1 cellular context compared by ENCODE assay signal in the genomic region with DNA sequence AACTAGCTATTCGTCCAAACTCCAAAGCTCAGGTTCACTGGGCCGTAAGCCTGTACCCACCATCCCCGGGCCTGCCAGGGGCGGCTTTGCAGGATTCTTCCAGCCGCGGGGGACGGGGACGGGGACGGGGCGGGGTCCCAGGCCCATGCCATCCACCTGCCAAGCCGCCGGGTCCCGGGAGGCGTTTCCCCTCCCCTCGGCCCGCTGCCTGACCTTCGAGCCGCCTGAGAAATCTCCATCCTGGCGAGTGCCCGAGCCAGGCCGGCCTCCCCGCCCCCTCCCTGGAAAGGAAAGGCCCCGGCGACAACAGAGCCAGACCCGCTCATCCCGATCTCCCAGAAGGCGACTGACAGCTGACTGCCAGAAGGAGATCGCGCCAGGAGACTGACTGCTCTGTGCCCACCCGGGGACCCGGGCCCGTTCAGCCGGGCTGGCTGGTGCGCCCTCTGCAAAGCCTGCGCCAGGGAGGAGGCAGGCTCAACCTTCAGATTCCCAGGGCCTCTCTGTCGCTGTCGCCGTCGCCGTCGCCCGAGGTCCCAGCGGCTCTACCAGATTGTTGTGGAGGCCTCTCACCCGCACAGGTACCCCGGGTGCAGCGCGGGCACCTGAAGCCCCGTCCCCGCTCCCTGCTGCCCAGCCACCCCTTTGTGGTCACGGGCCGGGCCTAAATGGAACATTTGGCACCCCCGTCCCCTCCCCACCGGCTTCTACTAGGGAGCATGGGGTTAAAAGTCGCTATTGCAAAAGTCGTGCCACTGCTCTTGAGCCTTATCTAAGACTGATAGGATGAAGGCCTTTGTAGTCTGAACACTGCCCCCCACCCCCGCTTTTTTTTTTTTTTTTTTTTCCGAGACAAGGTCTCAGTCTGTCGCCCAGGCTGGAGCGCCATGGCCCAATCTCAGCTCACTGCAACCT.
A peak's percentile ranks its signal among the peaks of the same experiment; 100 is the strongest.
TF ChIP-seq lines count a peak whose summit lies in the region.

A gene (plus strand): TSS at position 315 of the 915 bp plus-strand sequence. CDS start 2,702 bp downstream, outside the sequence.

TF ChIP-seq in HepG2, 621 proteins besides CTCF, POLR2A, EP300 and RAD21 (continued from another document and continues in another):
- TF ChIP-seq, protein P1, sequence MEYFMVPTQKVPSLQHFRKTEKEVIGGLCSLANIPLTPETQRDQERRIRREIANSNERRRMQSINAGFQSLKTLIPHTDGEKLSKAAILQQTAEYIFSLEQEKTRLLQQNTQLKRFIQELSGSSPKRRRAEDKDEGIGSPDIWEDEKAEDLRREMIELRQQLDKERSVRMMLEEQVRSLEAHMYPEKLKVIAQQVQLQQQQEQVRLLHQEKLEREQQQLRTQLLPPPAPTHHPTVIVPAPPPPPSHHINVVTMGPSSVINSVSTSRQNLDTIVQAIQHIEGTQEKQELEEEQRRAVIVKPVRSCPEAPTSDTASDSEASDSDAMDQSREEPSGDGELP (IDR thresholded peaks at IDR 0.05; ENCODE audit: borderline replicate concordance, low read depth): 0 out of 2 replicates have a peak, but pooled peaks have one; percentile 5
- TF ChIP-seq MEF2D (CRISPR knock-in tag; IDR thresholded peaks at IDR 0.05) (0 out of 2 replicates have a peak, but pooled peaks have one; percentile 37), GATA4 (IDR thresholded peaks at IDR 0.05; ENCODE audit: borderline replicate concordance, low read depth) (peak; percentile 72; the same call in 1 of the 2 replicates), NCOR1 (IDR thresholded peaks at IDR 0.05; ENCODE audit: borderline replicate concordance, low read length) (peak; percentile 38; the same call in 1 of the 2 replicates), KLF16 (CRISPR knock-in tag; IDR thresholded peaks at IDR 0.05) (no peak), ZMYM4 (CRISPR knock-in tag; IDR thresholded peaks at IDR 0.05) (no peak), ZNF773 (CRISPR knock-in tag; IDR thresholded peaks at IDR 0.05; ENCODE audit: borderline replicate concordance) (no peak), SRY (CRISPR knock-in tag; IDR thresholded peaks at IDR 0.05) (peak; percentile 54; the same call in 1 of the 2 replicates), CHCHD3 (CRISPR knock-in tag; IDR thresholded peaks at IDR 0.05) (no peak), ZNF3 (CRISPR knock-in tag; IDR thresholded peaks at IDR 0.05) (no peak), HDAC2 (CRISPR knock-in tag; IDR thresholded peaks at IDR 0.05) (peak; percentile 18; the same call in 1 of the 2 replicates), ZNF367 (CRISPR knock-in tag; IDR thresholded peaks at IDR 0.05; ENCODE audit: borderline replicate concordance) (no peak), SAP130 (CRISPR knock-in tag; IDR thresholded peaks at IDR 0.05; ENCODE audit: low read depth) (peak; percentile 41), TARDBP (CRISPR knock-in tag; IDR thresholded peaks at IDR 0.05) (0 out of 2 replicates have a peak, but pooled peaks have one; percentile 15), HDAC1 (CRISPR knock-in tag; IDR thresholded peaks at IDR 0.05) (peak; percentile 38; the same call in 1 of the 2 replicates), HNRNPK (IDR thresholded peaks at IDR 0.05; ENCODE audit: low read depth, low read length, poor library complexity, severe bottlenecking) (peak; percentile 23), HNF4A (CRISPR knock-in tag; IDR thresholded peaks at IDR 0.05) (peak; percentile 71), POLR2G (IDR thresholded peaks at IDR 0.05; ENCODE audit: low read depth, low read length) (peak; percentile 70), SRSF4 (IDR thresholded peaks at IDR 0.05; ENCODE audit: low read depth, low read length, poor library complexity, severe bottlenecking) (no peak), ZNF30 (CRISPR knock-in tag; IDR thresholded peaks at IDR 0.05) (no peak), ZNF496 (CRISPR knock-in tag; IDR thresholded peaks at IDR 0.05; ENCODE audit: insufficient replicate concordance) (no peak), ZNF317 (CRISPR knock-in tag; IDR thresholded peaks at IDR 0.05) (0 out of 2 replicates have a peak, but pooled peaks have one; percentile 35), CEBPG (CRISPR knock-in tag; IDR thresholded peaks at IDR 0.05) (peak; percentile 58; the same call in 1 of the 2 replicates), ZNF460 (CRISPR knock-in tag; IDR thresholded peaks at IDR 0.05; ENCODE audit: borderline replicate concordance) (no peak), MYNN (CRISPR knock-in tag; IDR thresholded peaks at IDR 0.05; ENCODE audit: low read depth) (no peak), RFX3 (CRISPR knock-in tag; IDR thresholded peaks at IDR 0.05) (no peak), MED8 (CRISPR knock-in tag; IDR thresholded peaks at IDR 0.05; ENCODE audit: insufficient replicate concordance) (no peak), HMG20B (CRISPR knock-in tag; conservative IDR thresholded peaks at IDR 0.05) (0 out of 2 replicates have a peak, but pooled peaks have one; percentile 8), ISX (CRISPR knock-in tag; conservative IDR thresholded peaks at IDR 0.05) (no peak), KDM3A (CRISPR knock-in tag; IDR thresholded peaks at IDR 0.05; ENCODE audit: low read depth) (0 out of 2 replicates have a peak, but pooled peaks have one; percentile 19), RBFOX2 (IDR thresholded peaks at IDR 0.05; ENCODE audit: low read depth, low read length) (peak; percentile 85), KDM5B (CRISPR knock-in tag; IDR thresholded peaks at IDR 0.05; ENCODE audit: borderline replicate concordance) (peak; percentile 48; the same call in 1 of the 2 replicates), ZNF530 (CRISPR knock-in tag; IDR thresholded peaks at IDR 0.05; ENCODE audit: low read depth) (no peak), ZNF652 (CRISPR knock-in tag; IDR thresholded peaks at IDR 0.05; ENCODE audit: borderline replicate concordance, low read depth) (peak; percentile 85), ZNF292 (CRISPR knock-in tag; IDR thresholded peaks at IDR 0.05; ENCODE audit: borderline replicate concordance, low read depth) (0 out of 2 replicates have a peak, but pooled peaks have one; percentile 31)
- TF ChIP-seq, protein P2, sequence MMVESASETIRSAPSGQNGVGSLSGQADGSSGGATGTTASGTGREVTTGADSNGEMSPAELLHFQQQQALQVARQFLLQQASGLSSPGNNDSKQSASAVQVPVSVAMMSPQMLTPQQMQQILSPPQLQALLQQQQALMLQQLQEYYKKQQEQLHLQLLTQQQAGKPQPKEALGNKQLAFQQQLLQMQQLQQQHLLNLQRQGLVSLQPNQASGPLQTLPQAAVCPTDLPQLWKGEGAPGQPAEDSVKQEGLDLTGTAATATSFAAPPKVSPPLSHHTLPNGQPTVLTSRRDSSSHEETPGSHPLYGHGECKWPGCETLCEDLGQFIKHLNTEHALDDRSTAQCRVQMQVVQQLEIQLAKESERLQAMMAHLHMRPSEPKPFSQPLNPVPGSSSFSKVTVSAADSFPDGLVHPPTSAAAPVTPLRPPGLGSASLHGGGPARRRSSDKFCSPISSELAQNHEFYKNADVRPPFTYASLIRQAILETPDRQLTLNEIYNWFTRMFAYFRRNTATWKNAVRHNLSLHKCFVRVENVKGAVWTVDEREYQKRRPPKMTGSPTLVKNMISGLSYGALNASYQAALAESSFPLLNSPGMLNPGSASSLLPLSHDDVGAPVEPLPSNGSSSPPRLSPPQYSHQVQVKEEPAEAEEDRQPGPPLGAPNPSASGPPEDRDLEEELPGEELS (CRISPR knock-in tag; IDR thresholded peaks at IDR 0.05): peak; percentile 26; the same call in 1 of the 2 replicates
- TF ChIP-seq, protein P3, sequence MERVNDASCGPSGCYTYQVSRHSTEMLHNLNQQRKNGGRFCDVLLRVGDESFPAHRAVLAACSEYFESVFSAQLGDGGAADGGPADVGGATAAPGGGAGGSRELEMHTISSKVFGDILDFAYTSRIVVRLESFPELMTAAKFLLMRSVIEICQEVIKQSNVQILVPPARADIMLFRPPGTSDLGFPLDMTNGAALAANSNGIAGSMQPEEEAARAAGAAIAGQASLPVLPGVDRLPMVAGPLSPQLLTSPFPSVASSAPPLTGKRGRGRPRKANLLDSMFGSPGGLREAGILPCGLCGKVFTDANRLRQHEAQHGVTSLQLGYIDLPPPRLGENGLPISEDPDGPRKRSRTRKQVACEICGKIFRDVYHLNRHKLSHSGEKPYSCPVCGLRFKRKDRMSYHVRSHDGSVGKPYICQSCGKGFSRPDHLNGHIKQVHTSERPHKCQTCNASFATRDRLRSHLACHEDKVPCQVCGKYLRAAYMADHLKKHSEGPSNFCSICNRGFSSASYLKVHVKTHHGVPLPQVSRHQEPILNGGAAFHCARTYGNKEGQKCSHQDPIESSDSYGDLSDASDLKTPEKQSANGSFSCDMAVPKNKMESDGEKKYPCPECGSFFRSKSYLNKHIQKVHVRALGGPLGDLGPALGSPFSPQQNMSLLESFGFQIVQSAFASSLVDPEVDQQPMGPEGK (CRISPR knock-in tag; IDR thresholded peaks at IDR 0.05): peak; percentile 91
- TF ChIP-seq, protein P4, sequence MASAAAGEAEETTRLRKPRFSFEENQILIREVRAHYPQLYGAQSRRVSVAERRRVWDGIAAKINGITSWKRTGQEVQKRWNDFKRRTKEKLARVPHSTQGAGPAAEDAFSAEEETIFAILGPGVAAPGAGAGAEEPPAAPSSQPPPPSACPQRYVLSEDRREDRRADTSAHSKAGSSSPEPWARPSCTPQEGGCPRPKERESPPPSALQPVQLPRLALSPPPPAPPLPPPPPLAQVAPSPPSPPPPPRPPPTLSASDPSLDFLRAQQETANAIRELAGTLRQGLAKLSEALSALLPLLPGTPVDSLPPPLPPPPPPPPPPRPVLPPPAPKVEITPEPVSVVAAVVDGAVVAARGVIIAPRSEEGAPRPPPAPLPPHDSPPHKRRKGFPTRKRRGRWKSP (CRISPR knock-in tag; IDR thresholded peaks at IDR 0.05): 0 out of 2 replicates have a peak, but pooled peaks have one; percentile 25
- TF ChIP-seq, protein P5, sequence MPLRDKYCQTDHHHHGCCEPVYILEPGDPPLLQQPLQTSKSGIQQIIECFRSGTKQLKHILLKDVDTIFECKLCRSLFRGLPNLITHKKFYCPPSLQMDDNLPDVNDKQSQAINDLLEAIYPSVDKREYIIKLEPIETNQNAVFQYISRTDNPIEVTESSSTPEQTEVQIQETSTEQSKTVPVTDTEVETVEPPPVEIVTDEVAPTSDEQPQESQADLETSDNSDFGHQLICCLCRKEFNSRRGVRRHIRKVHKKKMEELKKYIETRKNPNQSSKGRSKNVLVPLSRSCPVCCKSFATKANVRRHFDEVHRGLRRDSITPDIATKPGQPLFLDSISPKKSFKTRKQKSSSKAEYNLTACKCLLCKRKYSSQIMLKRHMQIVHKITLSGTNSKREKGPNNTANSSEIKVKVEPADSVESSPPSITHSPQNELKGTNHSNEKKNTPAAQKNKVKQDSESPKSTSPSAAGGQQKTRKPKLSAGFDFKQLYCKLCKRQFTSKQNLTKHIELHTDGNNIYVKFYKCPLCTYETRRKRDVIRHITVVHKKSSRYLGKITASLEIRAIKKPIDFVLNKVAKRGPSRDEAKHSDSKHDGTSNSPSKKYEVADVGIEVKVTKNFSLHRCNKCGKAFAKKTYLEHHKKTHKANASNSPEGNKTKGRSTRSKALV (CRISPR knock-in tag; IDR thresholded peaks at IDR 0.05): no peak
- TF ChIP-seq, protein P6, sequence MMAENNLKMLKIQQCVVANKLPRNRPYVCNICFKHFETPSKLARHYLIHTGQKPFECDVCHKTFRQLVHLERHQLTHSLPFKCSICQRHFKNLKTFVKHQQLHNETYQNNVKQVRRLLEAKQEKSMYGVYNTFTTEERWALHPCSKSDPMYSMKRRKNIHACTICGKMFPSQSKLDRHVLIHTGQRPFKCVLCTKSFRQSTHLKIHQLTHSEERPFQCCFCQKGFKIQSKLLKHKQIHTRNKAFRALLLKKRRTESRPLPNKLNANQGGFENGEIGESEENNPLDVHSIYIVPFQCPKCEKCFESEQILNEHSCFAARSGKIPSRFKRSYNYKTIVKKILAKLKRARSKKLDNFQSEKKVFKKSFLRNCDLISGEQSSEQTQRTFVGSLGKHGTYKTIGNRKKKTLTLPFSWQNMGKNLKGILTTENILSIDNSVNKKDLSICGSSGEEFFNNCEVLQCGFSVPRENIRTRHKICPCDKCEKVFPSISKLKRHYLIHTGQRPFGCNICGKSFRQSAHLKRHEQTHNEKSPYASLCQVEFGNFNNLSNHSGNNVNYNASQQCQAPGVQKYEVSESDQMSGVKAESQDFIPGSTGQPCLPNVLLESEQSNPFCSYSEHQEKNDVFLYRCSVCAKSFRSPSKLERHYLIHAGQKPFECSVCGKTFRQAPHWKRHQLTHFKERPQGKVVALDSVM (CRISPR knock-in tag; IDR thresholded peaks at IDR 0.05): 0 out of 2 replicates have a peak, but pooled peaks have one; percentile 17
- TF ChIP-seq, protein P7, sequence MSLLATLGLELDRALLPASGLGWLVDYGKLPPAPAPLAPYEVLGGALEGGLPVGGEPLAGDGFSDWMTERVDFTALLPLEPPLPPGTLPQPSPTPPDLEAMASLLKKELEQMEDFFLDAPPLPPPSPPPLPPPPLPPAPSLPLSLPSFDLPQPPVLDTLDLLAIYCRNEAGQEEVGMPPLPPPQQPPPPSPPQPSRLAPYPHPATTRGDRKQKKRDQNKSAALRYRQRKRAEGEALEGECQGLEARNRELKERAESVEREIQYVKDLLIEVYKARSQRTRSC (CRISPR knock-in tag; IDR thresholded peaks at IDR 0.05; ENCODE audit: low read depth): no peak
- TF ChIP-seq, protein P8, sequence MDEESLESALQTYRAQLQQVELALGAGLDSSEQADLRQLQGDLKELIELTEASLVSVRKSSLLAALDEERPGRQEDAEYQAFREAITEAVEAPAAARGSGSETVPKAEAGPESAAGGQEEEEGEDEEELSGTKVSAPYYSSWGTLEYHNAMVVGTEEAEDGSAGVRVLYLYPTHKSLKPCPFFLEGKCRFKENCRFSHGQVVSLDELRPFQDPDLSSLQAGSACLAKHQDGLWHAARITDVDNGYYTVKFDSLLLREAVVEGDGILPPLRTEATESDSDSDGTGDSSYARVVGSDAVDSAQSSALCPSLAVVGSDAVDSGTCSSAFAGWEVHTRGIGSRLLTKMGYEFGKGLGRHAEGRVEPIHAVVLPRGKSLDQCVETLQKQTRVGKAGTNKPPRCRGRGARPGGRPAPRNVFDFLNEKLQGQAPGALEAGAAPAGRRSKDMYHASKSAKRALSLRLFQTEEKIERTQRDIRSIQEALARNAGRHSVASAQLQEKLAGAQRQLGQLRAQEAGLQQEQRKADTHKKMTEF (CRISPR knock-in tag; IDR thresholded peaks at IDR 0.05): 0 out of 2 replicates have a peak, but pooled peaks have one; percentile 36
- TF ChIP-seq, protein P9, sequence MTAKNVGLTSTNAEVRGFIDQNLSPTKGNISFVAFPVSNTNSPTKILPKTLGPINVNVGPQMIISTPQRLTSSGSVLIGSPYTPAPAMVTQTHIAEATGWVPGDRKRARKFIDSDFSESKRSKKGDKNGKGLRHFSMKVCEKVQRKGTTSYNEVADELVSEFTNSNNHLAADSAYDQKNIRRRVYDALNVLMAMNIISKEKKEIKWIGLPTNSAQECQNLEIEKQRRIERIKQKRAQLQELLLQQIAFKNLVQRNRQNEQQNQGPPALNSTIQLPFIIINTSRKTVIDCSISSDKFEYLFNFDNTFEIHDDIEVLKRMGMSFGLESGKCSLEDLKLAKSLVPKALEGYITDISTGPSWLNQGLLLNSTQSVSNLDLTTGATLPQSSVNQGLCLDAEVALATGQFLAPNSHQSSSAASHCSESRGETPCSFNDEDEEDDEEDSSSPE (CRISPR knock-in tag; IDR thresholded peaks at IDR 0.05): no peak
